In genomic region chr9:20144255-20144654, GRCh38 we compare ENCODE assay signal across 16 cellular contexts.
DNase-seq lines count a peak whose midpoint lies in the region; ATAC-seq and TF ChIP-seq lines count a peak whose summit lies in the region.
"Had no signal": no experiment of that assay in that cellular context is flagged by ENCODE, and none has a peak within 500 bp of the region (broad histone marks: within the 10 kb centered on the region; RNA-seq: fewer than 3 reads in every experiment).

No MANE protein-coding gene starts in this region.

- no peak for TF ChIP-seq CTCF in brain microvascular endothelial cell (IDR thresholded peaks at IDR 0.05; ENCODE audit: low read depth, low read length, missing control alignments)
- TF ChIP-seq CTCF in nephron progenitor cell (IDR thresholded peaks at IDR 0.05), result no peak
- no peak for TF ChIP-seq CTCF in Peyer's patch (IDR thresholded peaks at IDR 0.05)

- H3K27ac Mint-ChIP-seq in nephron progenitor cell, result peak overlapping the region; percentile 96
- H3K27ac Mint-ChIP-seq in stimulated activated effector memory CD8-positive, alpha-beta T cell treated with anti-CD3 and anti-CD28 coated beads, Interleukin-12 subunit alpha, Interleukin-12 subunit beta, amount 100 ng/mL, for 72 hours, result no peak overlapping the region
- H3K27ac Mint-ChIP-seq: CD14-positive monocyte had no signal

- H3K4me3 Mint-ChIP-seq in nephron progenitor cell, result peak overlapping the region; percentile 74
- no peak overlapping the region for H3K4me3 Mint-ChIP-seq in stimulated activated effector memory CD8-positive, alpha-beta T cell treated with anti-CD3 and anti-CD28 coated beads, Interleukin-12 subunit alpha, Interleukin-12 subunit beta, amount 100 ng/mL, for 72 hours
- H3K4me3 Mint-ChIP-seq: CD14-positive monocyte had no signal

- DNase-seq in Daoy (ENCODE audit: low read depth), result peak; percentile 4
- DNase-seq in NCI-H146 treated with DMSO at 0.1 percent for 48 hours (lab: John Stamatoyannopoulos, UW; ENCODE audit: unreplicated experiment), result peak; percentile 25
- peak; percentile 18 for DNase-seq in brain microvascular endothelial cell
- peak; percentile 38 for DNase-seq in nephron progenitor cell
- no peak for DNase-seq in T-helper 9 cell
- DNase-seq in Peyer's patch, result no peak
- no peak for DNase-seq in stimulated activated effector memory CD8-positive, alpha-beta T cell treated with anti-CD3 and anti-CD28 coated beads, Interleukin-12 subunit alpha, Interleukin-12 subunit beta, amount 100 ng/mL, for 72 hours (ENCODE audit: low spot score in 2 of 2)
- DNase-seq: activated CD8-positive, alpha-beta memory T cell treated with anti-CD3 and anti-CD28 coated beads, Interleukin-2, amount 50 U/mL, for 4 hours; aorta; dermis blood vessel endothelial cell; mucosa of descending colon; NCI-H1417 treated with DMSO at 0.1 percent for 48 hours; stomach had no signal

- no peaks in the 10 kb centered on the region for H3K27me3 ChIP-seq in brain microvascular endothelial cell (replicated peaks)
- H3K27me3 ChIP-seq in Peyer's patch, result no peaks in the 10 kb centered on the region

- H3K9me3 ChIP-seq in Peyer's patch, result no peaks in the 10 kb centered on the region
- H3K9me3 ChIP-seq: mucosa of descending colon, stomach had no signal

- peak overlapping the region; percentile 34 for H3K4me3 ChIP-seq in brain microvascular endothelial cell (ENCODE audit: low read depth, low read length)
- no peak overlapping the region for H3K4me3 ChIP-seq in Peyer's patch
- H3K4me3 ChIP-seq: mucosa of descending colon, stomach had no signal

- no peaks in the 10 kb centered on the region for H3K36me3 Mint-ChIP-seq in nephron progenitor cell (ENCODE audit: low read depth)
- no peaks in the 10 kb centered on the region for H3K36me3 Mint-ChIP-seq in stimulated activated effector memory CD8-positive, alpha-beta T cell treated with anti-CD3 and anti-CD28 coated beads, Interleukin-12 subunit alpha, Interleukin-12 subunit beta, amount 100 ng/mL, for 72 hours
- H3K36me3 Mint-ChIP-seq: CD14-positive monocyte had no signal

- H3K9me3 Mint-ChIP-seq in nephron progenitor cell, result no peaks in the 10 kb centered on the region
- no peaks in the 10 kb centered on the region for H3K9me3 Mint-ChIP-seq in stimulated activated effector memory CD8-positive, alpha-beta T cell treated with anti-CD3 and anti-CD28 coated beads, Interleukin-12 subunit alpha, Interleukin-12 subunit beta, amount 100 ng/mL, for 72 hours

- peaks cover 6% of the 10 kb centered on the region for H3K27me3 Mint-ChIP-seq in nephron progenitor cell (ENCODE audit: low read depth, poor library complexity)

- no peaks in the 10 kb centered on the region for H3K36me3 ChIP-seq in brain microvascular endothelial cell (replicated peaks)
- no peaks in the 10 kb centered on the region for H3K36me3 ChIP-seq in Peyer's patch
- H3K36me3 ChIP-seq: stomach had no signal

- no peak for ATAC-seq in stimulated activated effector memory CD8-positive, alpha-beta T cell treated with anti-CD3 and anti-CD28 coated beads, Interleukin-12 subunit alpha, Interleukin-12 subunit beta, amount 100 ng/mL, for 72 hours
- no peak for ATAC-seq in GM18498 (IDR thresholded peaks at IDR 0.05; ENCODE audit: unreplicated experiment)
- ATAC-seq: mucosa of descending colon, Right ventricle myocardium inferior had no signal

- no peak for TF ChIP-seq POLR2A in Peyer's patch (IDR thresholded peaks at IDR 0.05)

- H3K27ac ChIP-seq in brain microvascular endothelial cell, result no peak overlapping the region
- H3K27ac ChIP-seq in Peyer's patch, result no peak overlapping the region
- H3K27ac ChIP-seq: stomach had no signal

- H3K4me1 Mint-ChIP-seq in nephron progenitor cell, result peaks cover 79% of the 10 kb centered on the region
- no peaks in the 10 kb centered on the region for H3K4me1 Mint-ChIP-seq in stimulated activated effector memory CD8-positive, alpha-beta T cell treated with anti-CD3 and anti-CD28 coated beads, Interleukin-12 subunit alpha, Interleukin-12 subunit beta, amount 100 ng/mL, for 72 hours

- no peaks in the 10 kb centered on the region for H3K4me1 ChIP-seq in Peyer's patch

- in situ Hi-C loops in brain microvascular endothelial cell (cut with HindIII; ENCODE audit: low pct_ligation_motif_present, low sequenced_read_pairs), result no loop called here

Comparison
In these comparisons a context has a peak if more than half of its experiments do, and no peak if none do; other contexts are left out.
1. DNase-seq: peak in Daoy (single experiment), NCI-H146 treated with DMSO at 0.1 percent for 48 hours (single experiment), brain microvascular endothelial cell (single experiment) and nephron progenitor cell (single experiment); none in T-helper 9 cell (single experiment), Peyer's patch (0 of 3) and stimulated activated effector memory CD8-positive, alpha-beta T cell treated with anti-CD3 and anti-CD28 coated beads, Interleukin-12 subunit alpha, Interleukin-12 subunit beta, amount 100 ng/mL, for 72 hours (0 of 2).